Comparison of ENCODE assay signal across 20 cellular contexts in the genomic region with DNA sequence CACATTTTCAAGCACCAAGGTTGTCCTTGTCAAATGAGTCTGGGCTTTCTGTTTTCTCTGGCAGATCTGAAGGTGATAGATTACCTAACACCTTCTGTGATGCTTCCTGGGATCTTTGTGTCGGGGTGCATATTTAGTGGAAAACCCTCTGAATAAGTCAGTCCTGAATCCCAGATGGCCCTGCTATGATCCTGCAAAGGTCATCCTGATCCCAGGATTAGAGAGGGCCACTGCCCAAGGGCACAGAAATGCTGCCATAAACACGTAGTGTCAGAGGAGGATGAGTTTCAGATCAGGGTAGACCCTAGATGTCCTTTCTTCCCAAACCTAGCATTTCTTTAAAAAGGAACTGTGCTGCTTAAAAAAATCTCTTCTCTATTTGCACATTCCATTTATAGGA. TPM values are rescaled to one million over a fixed set of nuclear protein-coding genes. Genes with fewer than 3 reads are reported as not detected.
DNase-seq lines count a peak whose midpoint lies in the region; ATAC-seq and TF ChIP-seq lines count a peak whose summit lies in the region.
"Had no signal": no experiment of that assay in that cellular context is flagged by ENCODE, and none has a peak within 500 bp of the region (broad histone marks: within the 10 kb centered on the region; RNA-seq: fewer than 3 reads in every experiment).

No MANE protein-coding gene starts in this region.

- H3K9me3 Mint-ChIP-seq in Caco-2 (ENCODE audit: unreplicated experiment) (no peaks in the 10 kb centered on the region), mesothelial cell of epicardium (no peaks in the 10 kb centered on the region), immature natural killer cell (no peaks in the 10 kb centered on the region)
- H3K9me3 Mint-ChIP-seq: CD14-positive monocyte; CD8-positive, alpha-beta T cell; GM23338 had no signal

- POLR2A ChIA-PET in Caco-2 (lab: Charles Lee): no interaction called here

- H3K36me3 ChIP-seq in Caco-2 (ENCODE audit: control insufficient read depth, insufficient read depth, low read length) (peaks cover 1% of the 10 kb centered on the region), WERI-Rb-1 (peaks cover 2% of the 10 kb centered on the region)

- no peak overlapping the region for H3K27ac ChIP-seq in WERI-Rb-1
- H3K27ac ChIP-seq: 22Rv1 had no signal

- H3K4me3 ChIP-seq in Caco-2 (ENCODE audit: low read depth, low read length): no peak overlapping the region
- H3K4me3 ChIP-seq in WERI-Rb-1 (ENCODE audit: low read depth, low read length): no peak overlapping the region
- H3K4me3 ChIP-seq: GM12878, GM23338 had no signal

- H3K36me3 Mint-ChIP-seq in Caco-2 (ENCODE audit: insufficient read depth, unreplicated experiment): peaks cover 40% of the 10 kb centered on the region
- peaks cover 29% of the 10 kb centered on the region for H3K36me3 Mint-ChIP-seq in mesothelial cell of epicardium
- H3K36me3 Mint-ChIP-seq in immature natural killer cell: no peaks in the 10 kb centered on the region
- H3K36me3 Mint-ChIP-seq: CD14-positive monocyte; CD8-positive, alpha-beta T cell had no signal

- H3K27ac Mint-ChIP-seq in Caco-2 (ENCODE audit: unreplicated experiment) (peak overlapping the region; percentile 49), mesothelial cell of epicardium (peak overlapping the region; percentile 59), immature natural killer cell (no peak overlapping the region)
- H3K27ac Mint-ChIP-seq: CD14-positive monocyte; CD8-positive, alpha-beta T cell; GM23338 had no signal

- CTCF ChIA-PET in Caco-2 (lab: Charles Lee): no interaction called here

- peak; percentile 25 for DNase-seq in DMS53 (lab: John Stamatoyannopoulos, UW)
- DNase-seq in DMS53 treated with DMSO at 0.1 percent for 48 hours (lab: John Stamatoyannopoulos, UW; ENCODE audit: unreplicated experiment): no peak
- no peak for DNase-seq in Caco-2
- peak; percentile 31 for DNase-seq in WERI-Rb-1
- no peak for DNase-seq in mesothelial cell of epicardium (ENCODE audit: low spot score in 2 of 2, unreplicated experiment in 2 of 2)
- DNase-seq in SW 1271 (lab: John Stamatoyannopoulos, UW): no peak
- DNase-seq in immature natural killer cell: no peak
- DNase-seq: CD8-positive, alpha-beta T cell; COR-L47; DMS79; H7 had no signal

- no peak for TF ChIP-seq CTCF in Caco-2 (IDR thresholded peaks at IDR 0.05; ENCODE audit: insufficient read depth in 1 of 2, low read depth in 1 of 2, low read length in 1 of 2, severe bottlenecking in 1 of 2, unreplicated experiment in 1 of 2)
- no peak for TF ChIP-seq CTCF in WERI-Rb-1 (IDR thresholded peaks at IDR 0.05; ENCODE audit: low read depth, low read length)
- TF ChIP-seq CTCF in mesothelial cell of epicardium (IDR thresholded peaks at IDR 0.05; ENCODE audit: unreplicated experiment): no peak

- ATAC-seq in HG02938 (IDR thresholded peaks at IDR 0.05; ENCODE audit: unreplicated experiment): no peak
- ATAC-seq: CD8-positive, alpha-beta T cell; GM12878; GM23338 had no signal

- H3K27me3 ChIP-seq in Caco-2 (replicated peaks; ENCODE audit: control insufficient read depth, insufficient read depth, low read length): no peaks in the 10 kb centered on the region
- H3K27me3 ChIP-seq in WERI-Rb-1 (ENCODE audit: insufficient read depth, low read depth, severe bottlenecking): no peaks in the 10 kb centered on the region

- intact Hi-C loops in Caco-2 (cut with micrococcal nuclease; ENCODE audit: unreplicated experiment): loop anchor here (2.0 kb wide), 1 partner anchor 83 kb away; no protein-coding TSS in a partner anchor

- H3K9me3 ChIP-seq in Caco-2: no peaks in the 10 kb centered on the region
- no peaks in the 10 kb centered on the region for H3K9me3 ChIP-seq in WERI-Rb-1 (ENCODE audit: severe bottlenecking)

- peaks cover 27% of the 10 kb centered on the region for H3K4me1 ChIP-seq in Caco-2

- BruUV-seq in Caco-2 (replicated peaks; lab: Mats Ljungman, UMichigan): no TSS peak

- no peak overlapping the region for H3K4me3 Mint-ChIP-seq in Caco-2 (ENCODE audit: unreplicated experiment)
- no peak overlapping the region for H3K4me3 Mint-ChIP-seq in mesothelial cell of epicardium
- H3K4me3 Mint-ChIP-seq in immature natural killer cell: no peak overlapping the region
- H3K4me3 Mint-ChIP-seq: CD14-positive monocyte; CD8-positive, alpha-beta T cell; GM23338 had no signal

- H3K4me1 Mint-ChIP-seq in Caco-2 (ENCODE audit: low read depth, unreplicated experiment): no peaks in the 10 kb centered on the region
- H3K4me1 Mint-ChIP-seq in mesothelial cell of epicardium: peaks cover 7% of the 10 kb centered on the region
- H3K4me1 Mint-ChIP-seq in immature natural killer cell: no peaks in the 10 kb centered on the region
- H3K4me1 Mint-ChIP-seq: CD14-positive monocyte, GM23338 had no signal

- no peaks in the 10 kb centered on the region for H3K27me3 Mint-ChIP-seq in Caco-2 (ENCODE audit: insufficient read depth, unreplicated experiment)
- H3K27me3 Mint-ChIP-seq in mesothelial cell of epicardium (ENCODE audit: low read depth): no peaks in the 10 kb centered on the region
- no peaks in the 10 kb centered on the region for H3K27me3 Mint-ChIP-seq in immature natural killer cell (ENCODE audit: low read depth in 3 of 3)

RNA-seq across cellular contexts. Expression of a gene that starts 19.0 kb away (rescaled TPM):
- total RNA-seq in Caco-2 (2022) (343 and 467 TPM in 2 replicates), mesothelial cell of epicardium (2.9 to 4.6 TPM (median 3.2 TPM) in 3 replicates)
- not detected for polyA plus RNA-seq in immature natural killer cell
- total RNA-seq: A673; CD8-positive, alpha-beta T cell; G401; GM23338; H7; HT1080 had no signal
- polyA plus RNA-seq: BJ, CD14-positive monocyte, GM12878, GM23338 had no signal

RNA-seq across cellular contexts. Expression of a gene that starts 32.3 kb away (rescaled TPM):
- total RNA-seq in Caco-2 (2022) (193 and 208 TPM in 2 replicates), mesothelial cell of epicardium (63.1 to 70.0 TPM (median 69.5 TPM) in 3 replicates)
- polyA plus RNA-seq in immature natural killer cell: 1 to 10 TPM in 1 of 3 donors, under 1 TPM in 2; 0.75 to 4.7 (median 0.96) TPM
- total RNA-seq: G401 had no signal

Comparison
In these comparisons a context has a peak if more than half of its experiments do, and no peak if none do; other contexts are left out.
1. DNase-seq: peak in DMS53 (single experiment) and WERI-Rb-1 (single experiment); none in DMS53 treated with DMSO at 0.1 percent for 48 hours (single experiment), Caco-2 (0 of 2), mesothelial cell of epicardium (0 of 2), SW 1271 (0 of 2) and immature natural killer cell (0 of 3).
2. H3K27ac Mint-ChIP-seq: peak in Caco-2 (single experiment) and mesothelial cell of epicardium (single experiment); none in immature natural killer cell (0 of 6).
3. RNA of a gene that starts 19.0 kb away (total RNA-seq): 343 to 467 TPM in Caco-2; 2.9 to 4.6 TPM in mesothelial cell of epicardium; every median in the first group is over 10 times any median in the second.